Comparison of ENCODE assay signal across 29 cellular contexts in genomic region chr12:76486011-76486410, GRCh38.
"Had no signal": no experiment of that assay in that cellular context is flagged by ENCODE, and none has a peak within 500 bp of the region (broad histone marks: within the 10 kb centered on the region; RNA-seq: fewer than 3 reads in every experiment).

No MANE protein-coding gene starts in this region.

- H3K27me3 ChIP-seq: brain microvascular endothelial cell, SJCRH30 had no signal

- H3K9me3 ChIP-seq: SJCRH30 had no signal

- H3K4me3 Mint-ChIP-seq: activated CD8-positive, alpha-beta T cell treated with anti-CD3 and anti-CD28 coated beads for 36 hours; activated naive CD4-positive, alpha-beta T cell treated with anti-CD3 and anti-CD28 coated beads, Interleukin-2, amount 10 ng/mL, durations not matched to agents 7 days and 5 days; activated naive CD8-positive, alpha-beta T cell treated with anti-CD3 and anti-CD28 coated beads for 36 hours; activated T-cell treated with anti-CD3 and anti-CD28 coated beads, Interleukin-2, amount 50 U/mL, for 72 hours; T-helper 1 cell treated with Interleukin-12 subunit alpha and Interleukin-12 subunit beta and Interleukin-4 antibody, amounts not matched to agents 30 μg/mL and 1 μg/mL, for 36 hours had no signal

- H3K27ac ChIP-seq: brain microvascular endothelial cell, RWPE1, SJCRH30 had no signal

- H3K4me3 ChIP-seq: SJCRH30 had no signal

- DNase-seq: activated CD4-positive, alpha-beta T cell treated with anti-CD3 and anti-CD28 coated beads for 4 hours; activated CD8-positive, alpha-beta memory T cell treated with anti-CD3 and anti-CD28 coated beads, Interleukin-2, amount 50 U/mL, for 4 hours; activated CD8-positive, alpha-beta T cell treated with anti-CD3 and anti-CD28 coated beads for 36 hours; activated gamma-delta T cell treated with Interleukin-2 at 50 U/mL for 16 hours; activated naive CD4-positive, alpha-beta T cell treated with anti-CD3 and anti-CD28 coated beads, Interleukin-2, amount 10 ng/mL, durations not matched to agents 7 days and 5 days; activated naive CD8-positive, alpha-beta T cell treated with anti-CD3 and anti-CD28 coated beads for 36 hours; activated T-cell treated with anti-CD3 and anti-CD28 coated beads, Interleukin-2, amount 50 U/mL, for 72 hours; brain microvascular endothelial cell; Kasumi-1; KBM-7; NCI-H1048; NCI-H146; NCI-H187 treated with DMSO at 0.1 percent for 48 hours; NCI-H2081 treated with DMSO at 0.1 percent for 48 hours; NCI-H2171; NCI-H2227 treated with DMSO at 0.1 percent for 48 hours; NCI-H446 treated with DMSO at 0.1 percent for 48 hours; NCI-H524 treated with DMSO at 0.1 percent for 48 hours; NCI-H82; OCI-M1; Right ventricle myocardium superior; SJCRH30; SW 1271 had no signal

- H3K4me1 ChIP-seq: SJCRH30 had no signal

- H3K36me3 ChIP-seq: brain microvascular endothelial cell had no signal

- H3K27me3 Mint-ChIP-seq: activated CD8-positive, alpha-beta T cell treated with anti-CD3 and anti-CD28 coated beads for 36 hours; activated naive CD4-positive, alpha-beta T cell treated with anti-CD3 and anti-CD28 coated beads, Interleukin-2, amount 10 ng/mL, durations not matched to agents 7 days and 5 days; activated naive CD8-positive, alpha-beta T cell treated with anti-CD3 and anti-CD28 coated beads for 36 hours had no signal

- H3K27ac Mint-ChIP-seq: activated CD8-positive, alpha-beta T cell treated with anti-CD3 and anti-CD28 coated beads for 36 hours; activated naive CD4-positive, alpha-beta T cell treated with anti-CD3 and anti-CD28 coated beads, Interleukin-2, amount 10 ng/mL, durations not matched to agents 7 days and 5 days; activated naive CD8-positive, alpha-beta T cell treated with anti-CD3 and anti-CD28 coated beads for 36 hours; activated T-cell treated with anti-CD3 and anti-CD28 coated beads, Interleukin-2, amount 50 U/mL, for 72 hours; activated T-helper 2 cell treated with anti-CD3 and anti-CD28 coated beads, Interferon-gamma antibody, Interleukin-2, Interleukin-4, amounts not matched to agents 10 μg/mL and 5 μg/mL and 100 μg/mL, durations not matched to agents 14 hours and 24 hours and 36 hours; T-helper 1 cell treated with Interleukin-12 subunit alpha and Interleukin-12 subunit beta and Interleukin-4 antibody, amounts not matched to agents 30 μg/mL and 1 μg/mL, for 36 hours had no signal

- H3K9me3 Mint-ChIP-seq: activated CD8-positive, alpha-beta T cell treated with anti-CD3 and anti-CD28 coated beads for 36 hours; activated naive CD4-positive, alpha-beta T cell treated with anti-CD3 and anti-CD28 coated beads, Interleukin-2, amount 10 ng/mL, durations not matched to agents 7 days and 5 days; activated T-cell treated with anti-CD3 and anti-CD28 coated beads, Interleukin-2, amount 50 U/mL, for 72 hours; activated T-helper 2 cell treated with anti-CD3 and anti-CD28 coated beads, Interferon-gamma antibody, Interleukin-2, Interleukin-4, amounts not matched to agents 10 μg/mL and 5 μg/mL and 100 μg/mL, durations not matched to agents 14 hours and 24 hours and 36 hours; T-helper 1 cell treated with Interleukin-12 subunit alpha and Interleukin-12 subunit beta and Interleukin-4 antibody, amounts not matched to agents 30 μg/mL and 1 μg/mL, for 36 hours had no signal

- ATAC-seq: activated CD4-positive, CD25-positive, alpha-beta regulatory T cell treated with anti-CD3 and anti-CD28 coated beads, Interleukin-2, amount 50 U/mL, for 24 hours; activated CD8-positive, alpha-beta T cell treated with anti-CD3 and anti-CD28 coated beads for 36 hours; activated T-cell treated with anti-CD3 and anti-CD28 coated beads, Interleukin-2, amount 50 U/mL, for 72 hours; Panc1; SK-N-SH treated with all-trans-retinoic acid at 6 μM for 48 hours had no signal
